In genomic region chr9:77747163-77747562, GRCh38 we compare ENCODE assay signal across 15 cellular contexts.
DNase-seq lines count a peak whose midpoint lies in the region; ATAC-seq and TF ChIP-seq lines count a peak whose summit lies in the region.
"Had no signal": no experiment of that assay in that cellular context is flagged by ENCODE, and none has a peak within 500 bp of the region (broad histone marks: within the 10 kb centered on the region; RNA-seq: fewer than 3 reads in every experiment).

No MANE protein-coding gene starts in this region.

- H3K9me3 ChIP-seq in CD4-positive, alpha-beta T cell (ENCODE audit: control insufficient read depth, low read length): no peaks in the 10 kb centered on the region

- CTCF ChIA-PET in CD4-positive, alpha-beta T cell (lab: Charles Lee): no interaction called here

- no peaks in the 10 kb centered on the region for H3K27me3 Mint-ChIP-seq in activated T-helper 2 cell treated with anti-CD3 and anti-CD28 coated beads, Interferon-gamma antibody, Interleukin-2, Interleukin-4, amounts not matched to agents 10 μg/mL and 5 μg/mL and 100 μg/mL, durations not matched to agents 14 hours and 24 hours and 36 hours (ENCODE audit: low read depth)
- no peaks in the 10 kb centered on the region for H3K27me3 Mint-ChIP-seq in CD4-positive, alpha-beta T cell
- H3K27me3 Mint-ChIP-seq: CD8-positive, alpha-beta memory T cell had no signal

- intact Hi-C loops in activated T-helper 2 cell treated with anti-CD3 and anti-CD28 coated beads, Interferon-gamma antibody, Interleukin-2, Interleukin-4, amounts not matched to agents 10 μg/mL and 5 μg/mL and 100 μg/mL, durations not matched to agents 14 hours and 24 hours and 36 hours (cut with micrococcal nuclease): loop anchor here (2.0 to 5.0 kb wide), 3 partner anchors 18 to 270 kb away; no protein-coding TSS in a partner anchor
- intact Hi-C loops in CD4-positive, alpha-beta T cell (cut with DNase I, micrococcal nuclease): no loop called here

- POLR2A ChIA-PET in CD4-positive, alpha-beta T cell (lab: Charles Lee): no interaction called here

- H3K4me3 Mint-ChIP-seq in activated T-helper 2 cell treated with anti-CD3 and anti-CD28 coated beads, Interferon-gamma antibody, Interleukin-2, Interleukin-4, amounts not matched to agents 10 μg/mL and 5 μg/mL and 100 μg/mL, durations not matched to agents 14 hours and 24 hours and 36 hours (ENCODE audit: low read depth): peak overlapping the region; percentile 5
- H3K4me3 Mint-ChIP-seq in CD4-positive, alpha-beta T cell: no peak overlapping the region
- H3K4me3 Mint-ChIP-seq: CD8-positive, alpha-beta memory T cell had no signal

- H3K27me3 ChIP-seq in CD4-positive, alpha-beta T cell (ENCODE audit: control insufficient read depth, insufficient read depth, low read length): no peaks in the 10 kb centered on the region

- DNase-seq in activated naive CD4-positive, alpha-beta T cell treated with anti-CD3 and anti-CD28 coated beads, Interleukin-2, amount 50 U/mL, for 72 hours (ENCODE audit: low spot score in 2 of 2): no peak
- no peak for DNase-seq in activated naive CD4-positive, alpha-beta T cell (lab: John Stamatoyannopoulos, UW)
- DNase-seq in activated T-helper 2 cell treated with anti-CD3 and anti-CD28 coated beads, Interferon-gamma antibody, Interleukin-2, Interleukin-4, amounts not matched to agents 10 μg/mL and 5 μg/mL and 100 μg/mL, durations not matched to agents 14 hours and 24 hours and 36 hours (ENCODE audit: low spot score): no peak
- DNase-seq in iris pigment epithelial cell (ENCODE audit: low read depth) (peak; percentile 48), NCI-H128 (lab: John Stamatoyannopoulos, UW; ENCODE audit: unreplicated experiment) (no peak), T-helper 1 cell (no peak)
- DNase-seq in CD4-positive, alpha-beta T cell: no peak
- DNase-seq: CD8-positive, alpha-beta memory T cell; DMS 273 treated with DMSO at 0.1 percent for 48 hours; NCI-H1092 treated with DMSO at 0.1 percent for 48 hours; NCI-H187; NCI-H446; PC-3 had no signal

- peak; percentile 83 to 86 for ATAC-seq in activated naive CD4-positive, alpha-beta T cell treated with anti-CD3 and anti-CD28 coated beads, Interleukin-2, amount 50 U/mL, for 72 hours
- ATAC-seq in CD4-positive, alpha-beta T cell (ENCODE audit: poor library complexity): no peak
- ATAC-seq: HepG2, PC-3 had no signal

- H3K27ac Mint-ChIP-seq in activated naive CD4-positive, alpha-beta T cell treated with anti-CD3 and anti-CD28 coated beads, Interleukin-2, amount 50 U/mL, for 72 hours: peak overlapping the region; percentile 58 to 65
- H3K27ac Mint-ChIP-seq in activated T-helper 2 cell treated with anti-CD3 and anti-CD28 coated beads, Interferon-gamma antibody, Interleukin-2, Interleukin-4, amounts not matched to agents 10 μg/mL and 5 μg/mL and 100 μg/mL, durations not matched to agents 14 hours and 24 hours and 36 hours: peak overlapping the region; percentile 69
- H3K27ac Mint-ChIP-seq in CD4-positive, alpha-beta T cell: no peak overlapping the region
- H3K27ac Mint-ChIP-seq: CD8-positive, alpha-beta memory T cell had no signal

- H3K4me1 Mint-ChIP-seq in activated T-helper 2 cell treated with anti-CD3 and anti-CD28 coated beads, Interferon-gamma antibody, Interleukin-2, Interleukin-4, amounts not matched to agents 10 μg/mL and 5 μg/mL and 100 μg/mL, durations not matched to agents 14 hours and 24 hours and 36 hours (ENCODE audit: low read depth): peaks cover 42% of the 10 kb centered on the region
- peaks cover 45% of the 10 kb centered on the region for H3K4me1 Mint-ChIP-seq in CD4-positive, alpha-beta T cell (ENCODE audit: low read depth)

- peaks cover 0 to 10% of the 10 kb centered on the region in 2 donors for H3K9me3 Mint-ChIP-seq in activated naive CD4-positive, alpha-beta T cell treated with anti-CD3 and anti-CD28 coated beads, Interleukin-2, amount 50 U/mL, for 72 hours
- peaks cover 10% of the 10 kb centered on the region for H3K9me3 Mint-ChIP-seq in activated T-helper 2 cell treated with anti-CD3 and anti-CD28 coated beads, Interferon-gamma antibody, Interleukin-2, Interleukin-4, amounts not matched to agents 10 μg/mL and 5 μg/mL and 100 μg/mL, durations not matched to agents 14 hours and 24 hours and 36 hours
- H3K9me3 Mint-ChIP-seq in CD4-positive, alpha-beta T cell: no peaks in the 10 kb centered on the region
- H3K9me3 Mint-ChIP-seq: CD8-positive, alpha-beta memory T cell had no signal

- no peak overlapping the region for H3K27ac ChIP-seq in CD4-positive, alpha-beta T cell (ENCODE audit: low read depth, low read length)
- H3K27ac ChIP-seq: KMS-11 had no signal

- H3K36me3 Mint-ChIP-seq in activated naive CD4-positive, alpha-beta T cell treated with anti-CD3 and anti-CD28 coated beads, Interleukin-2, amount 50 U/mL, for 72 hours: peaks cover 6 to 15% of the 10 kb centered on the region in 2 donors
- peaks cover 33% of the 10 kb centered on the region for H3K36me3 Mint-ChIP-seq in activated T-helper 2 cell treated with anti-CD3 and anti-CD28 coated beads, Interferon-gamma antibody, Interleukin-2, Interleukin-4, amounts not matched to agents 10 μg/mL and 5 μg/mL and 100 μg/mL, durations not matched to agents 14 hours and 24 hours and 36 hours (ENCODE audit: low read depth)
- peaks cover 11% of the 10 kb centered on the region for H3K36me3 Mint-ChIP-seq in CD4-positive, alpha-beta T cell (ENCODE audit: low read depth)

- TF ChIP-seq CTCF in CD4-positive, alpha-beta T cell (IDR thresholded peaks at IDR 0.05): no peak
